ENCODE assay signal across 8 cellular contexts in genomic region chr12:106118-106561, GRCh38. TPM values are rescaled to one million over a fixed set of nuclear protein-coding genes. Genes with fewer than 3 reads are reported as not detected.
A peak's percentile ranks its signal among the peaks of the same experiment; 100 is the strongest.
DNase-seq lines count a peak whose midpoint lies in the region; ATAC-seq, FAIRE-seq and TF ChIP-seq lines count a peak whose summit lies in the region.

No MANE protein-coding gene starts in this region.

- H2AFZ ChIP-seq in hepatocyte: no peak overlapping the region

- H3K9me3 ChIP-seq in hepatocyte (ENCODE audit: low read depth): no peaks in the 10 kb centered on the region

- WGBS in hepatocyte (ENCODE audit: low lambda C conversion rate, missing lambda C conversion rate): 80% methylated on average over 5 of the region's 5 CpGs

- H3K4me1 Mint-ChIP-seq in activated T-helper 1 cell treated with anti-CD3 and anti-CD28 coated beads, Interleukin-12 subunit alpha, Interleukin-12 subunit beta, Interleukin-2, Interleukin-4 antibody, amounts not matched to agents 30 ng/mL and 10 ng/mL and 1 ng/mL, durations not matched to agents 14 hours and 24 hours and 36 hours (ENCODE audit: low read depth): peaks cover 10% of the 10 kb centered on the region

- peak; percentile 94 for FAIRE-seq in GM18507 (lab: Jason Lieb, UNC)

- no peaks in the 10 kb centered on the region for H3K9me2 ChIP-seq in hepatocyte (replicated peaks; ENCODE audit: insufficient read depth)

- H3K9me3 Mint-ChIP-seq in activated T-helper 1 cell treated with anti-CD3 and anti-CD28 coated beads, Interleukin-12 subunit alpha, Interleukin-12 subunit beta, Interleukin-2, Interleukin-4 antibody, amounts not matched to agents 30 ng/mL and 10 ng/mL and 1 ng/mL, durations not matched to agents 14 hours and 24 hours and 36 hours: no peaks in the 10 kb centered on the region

- H3K4me3 ChIP-seq in hepatocyte: no peak overlapping the region

- peak; percentile 9 for TF ChIP-seq CTCF in hepatocyte (IDR thresholded peaks at IDR 0.05; ENCODE audit: poor library complexity)

- no peak overlapping the region for H3K27ac Mint-ChIP-seq in activated T-helper 1 cell treated with anti-CD3 and anti-CD28 coated beads, Interleukin-12 subunit alpha, Interleukin-12 subunit beta, Interleukin-2, Interleukin-4 antibody, amounts not matched to agents 30 ng/mL and 10 ng/mL and 1 ng/mL, durations not matched to agents 14 hours and 24 hours and 36 hours

- H3K4me2 ChIP-seq in hepatocyte: no peak overlapping the region

- peak overlapping the region; percentile 67 for H3K27ac ChIP-seq in hepatocyte

- H3K79me2 ChIP-seq in hepatocyte: no peaks in the 10 kb centered on the region

- ATAC-seq in GM21737 (IDR thresholded peaks at IDR 0.05; ENCODE audit: unreplicated experiment): peak; percentile 85

- H4K20me1 ChIP-seq in hepatocyte (ENCODE audit: insufficient read depth, poor library complexity, severe bottlenecking): no peaks in the 10 kb centered on the region

- no peaks in the 10 kb centered on the region for H3K27me3 ChIP-seq in hepatocyte

- DNase-seq in GM18507 (ENCODE audit: extremely low spot score, insufficient read length, low read depth) (peak; percentile 65), M059J (ENCODE audit: low read depth) (peak; percentile 11), hepatocyte (ENCODE audit: low spot score) (peak; percentile 31), EL (no peak), NCI-H2227 treated with DMSO at 0.1 percent for 48 hours (lab: John Stamatoyannopoulos, UW) (no peak)
- no peak for DNase-seq in activated CD4-positive, alpha-beta T cell treated with anti-CD3 and anti-CD28 coated beads, Interleukin-2, amount 50 U/mL, for 4 hours
- DNase-seq in activated T-helper 1 cell treated with anti-CD3 and anti-CD28 coated beads, Interleukin-12 subunit alpha, Interleukin-12 subunit beta, Interleukin-2, Interleukin-4 antibody, amounts not matched to agents 30 ng/mL and 10 ng/mL and 1 ng/mL, durations not matched to agents 14 hours and 24 hours and 36 hours (ENCODE audit: low spot score): no peak

- H3K27me3 Mint-ChIP-seq in activated T-helper 1 cell treated with anti-CD3 and anti-CD28 coated beads, Interleukin-12 subunit alpha, Interleukin-12 subunit beta, Interleukin-2, Interleukin-4 antibody, amounts not matched to agents 30 ng/mL and 10 ng/mL and 1 ng/mL, durations not matched to agents 14 hours and 24 hours and 36 hours (ENCODE audit: insufficient read depth): peaks cover 6% of the 10 kb centered on the region

- intact Hi-C loops in activated T-helper 1 cell treated with anti-CD3 and anti-CD28 coated beads, Interleukin-12 subunit alpha, Interleukin-12 subunit beta, Interleukin-2, Interleukin-4 antibody, amounts not matched to agents 30 ng/mL and 10 ng/mL and 1 ng/mL, durations not matched to agents 14 hours and 24 hours and 36 hours (cut with micrococcal nuclease): no loop called here

- no peaks in the 10 kb centered on the region for H3K36me3 ChIP-seq in hepatocyte (replicated peaks; ENCODE audit: insufficient read depth, low read depth)

- H3K4me1 ChIP-seq in hepatocyte (ENCODE audit: insufficient read depth): peaks cover 28% of the 10 kb centered on the region

- H3K4me3 Mint-ChIP-seq in activated T-helper 1 cell treated with anti-CD3 and anti-CD28 coated beads, Interleukin-12 subunit alpha, Interleukin-12 subunit beta, Interleukin-2, Interleukin-4 antibody, amounts not matched to agents 30 ng/mL and 10 ng/mL and 1 ng/mL, durations not matched to agents 14 hours and 24 hours and 36 hours: no peak overlapping the region

- no peaks in the 10 kb centered on the region for H3K36me3 Mint-ChIP-seq in activated T-helper 1 cell treated with anti-CD3 and anti-CD28 coated beads, Interleukin-12 subunit alpha, Interleukin-12 subunit beta, Interleukin-2, Interleukin-4 antibody, amounts not matched to agents 30 ng/mL and 10 ng/mL and 1 ng/mL, durations not matched to agents 14 hours and 24 hours and 36 hours (ENCODE audit: low read depth)

RNA-seq across cellular contexts. Expression of gene IQSEC3, which starts 39.6 kb away (rescaled TPM):
- not detected in 2 replicates for total RNA-seq in M059J (2014; rRNA removed; shearing (Covaris generic))
- total RNA-seq in hepatocyte: 0.36 and 0.70 TPM in 2 replicates
- 2.7 and 4.3 TPM in 2 replicates for polyA plus RNA-seq in hepatocyte
- total RNA-seq in activated T-helper 1 cell treated with anti-CD3 and anti-CD28 coated beads, Interleukin-12 subunit alpha, Interleukin-12 subunit beta, Interleukin-2, Interleukin-4 antibody, amounts not matched to agents 30 ng/mL and 10 ng/mL and 1 ng/mL, durations not matched to agents 14 hours and 24 hours and 36 hours: 0.05 and 0.24 TPM in 2 replicates

Comparison
In these comparisons a context has a peak if more than half of its experiments do, and no peak if none do; other contexts are left out.
1. DNase-seq: peak in GM18507 (single experiment), M059J (single experiment) and hepatocyte (single experiment); none in EL (single experiment), activated CD4-positive, alpha-beta T cell treated with anti-CD3 and anti-CD28 coated beads, Interleukin-2, amount 50 U/mL, for 4 hours (0 of 2), activated T-helper 1 cell treated with anti-CD3 and anti-CD28 coated beads, Interleukin-12 subunit alpha, Interleukin-12 subunit beta, Interleukin-2, Interleukin-4 antibody, amounts not matched to agents 30 ng/mL and 10 ng/mL and 1 ng/mL, durations not matched to agents 14 hours and 24 hours and 36 hours (single experiment) and NCI-H2227 treated with DMSO at 0.1 percent for 48 hours (single experiment).